Comparison of ENCODE assay signal across 19 cellular contexts in the genomic region with DNA sequence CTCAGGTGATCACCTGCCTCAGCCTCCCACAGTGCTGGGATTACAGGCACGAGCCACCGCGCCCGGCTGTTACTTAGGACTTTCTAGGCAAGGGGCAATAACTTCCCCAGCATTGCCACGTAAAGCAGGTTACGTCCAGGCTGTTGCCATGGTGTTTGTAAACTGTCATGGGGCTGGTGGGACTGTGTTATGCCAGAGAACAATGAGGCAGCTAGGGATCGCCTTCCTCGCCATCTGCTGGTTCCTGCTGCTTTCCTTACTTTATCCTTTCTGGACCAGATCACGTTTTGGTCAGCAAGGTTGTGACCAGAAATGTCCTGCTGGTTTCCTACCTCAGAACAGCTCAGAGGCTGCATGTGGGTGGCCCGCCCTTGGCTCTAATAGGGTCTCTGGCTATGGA.
"Had no signal": no experiment of that assay in that cellular context is flagged by ENCODE, and none has a peak within 500 bp of the region (broad histone marks: within the 10 kb centered on the region; RNA-seq: fewer than 3 reads in every experiment).

No MANE protein-coding gene starts in this region.

- DNase-seq: activated CD4-positive, alpha-beta T cell treated with anti-CD3 and anti-CD28 coated beads, Interleukin-2, amount 50 U/mL, for 4 hours; activated naive CD8-positive, alpha-beta T cell treated with anti-CD3 and anti-CD28 coated beads for 36 hours; activated T-cell treated with anti-CD3 and anti-CD28 coated beads, Interleukin-2, amount 50 U/mL, for 72 hours; amniotic stem cell; colonic mucosa; erythroblast; foreskin melanocyte; head of caudate nucleus; kidney; mammary epithelial cell; nephron progenitor cell; occipital lobe; stimulated activated CD4-positive, alpha-beta T cell treated with anti-CD3 and anti-CD28 coated beads, Interleukin-12 subunit alpha, Interleukin-12 subunit beta, amount 100 ng/mL, for 4 hours; stimulated activated CD4-positive, alpha-beta T cell treated with anti-CD3 and anti-CD28 coated beads, Interleukin-2, amount 100 ng/mL, for 24 hours; stimulated activated naive CD4-positive, alpha-beta T cell treated with Interleukin-2 at 50 U/mL for 16 hours; thyroid gland had no signal

- H3K27me3 ChIP-seq: thyroid gland had no signal

- ATAC-seq: activated T-cell treated with anti-CD3 and anti-CD28 coated beads, Interleukin-2, amount 50 U/mL, for 72 hours; left lung had no signal

- H3K36me3 ChIP-seq: colonic mucosa, left lung, right atrium auricular region, thyroid gland had no signal

- H3K27ac ChIP-seq: colonic mucosa, left lung, right atrium auricular region, thyroid gland had no signal

- H3K4me3 ChIP-seq: colonic mucosa, left lung, right atrium auricular region, thyroid gland had no signal

- H3K4me1 ChIP-seq: colonic mucosa, left lung, right atrium auricular region had no signal

- H3K9me3 ChIP-seq: colonic mucosa, thyroid gland had no signal

- H3K36me3 Mint-ChIP-seq: activated naive CD8-positive, alpha-beta T cell treated with anti-CD3 and anti-CD28 coated beads for 36 hours had no signal

- H3K27ac Mint-ChIP-seq: activated naive CD8-positive, alpha-beta T cell treated with anti-CD3 and anti-CD28 coated beads for 36 hours; activated T-cell treated with anti-CD3 and anti-CD28 coated beads, Interleukin-2, amount 50 U/mL, for 72 hours; nephron progenitor cell had no signal

- H3K4me1 Mint-ChIP-seq: activated naive CD8-positive, alpha-beta T cell treated with anti-CD3 and anti-CD28 coated beads for 36 hours had no signal

- FAIRE-seq: endometrium, kidney had no signal

- H3K4me3 Mint-ChIP-seq: activated naive CD8-positive, alpha-beta T cell treated with anti-CD3 and anti-CD28 coated beads for 36 hours; activated T-cell treated with anti-CD3 and anti-CD28 coated beads, Interleukin-2, amount 50 U/mL, for 72 hours; nephron progenitor cell had no signal
